Comparison of ENCODE assay signal across 1 cellular context in genomic region chr5:73820321-73820720, GRCh38.
A peak's percentile ranks its signal among the peaks of the same experiment; 100 is the strongest.
TF ChIP-seq lines count a peak whose summit lies in the region.

No MANE protein-coding gene starts in this region.

TF ChIP-seq in HepG2, 621 proteins besides CTCF, POLR2A, EP300 and RAD21 (continued from another document):
- TF ChIP-seq ZNF687 (CRISPR knock-in tag; IDR thresholded peaks at IDR 0.05), result 0 out of 2 replicates have a peak, but pooled peaks have one; percentile 11
